10 cellular contexts compared by ENCODE assay signal in genomic region chr3:76107935-76108570, GRCh38.
DNase-seq lines count a peak whose midpoint lies in the region; ATAC-seq and TF ChIP-seq lines count a peak whose summit lies in the region.
"Had no signal": no experiment of that assay in that cellular context is flagged by ENCODE, and none has a peak within 500 bp of the region (broad histone marks: within the 10 kb centered on the region; RNA-seq: fewer than 3 reads in every experiment).

No MANE protein-coding gene starts in this region.

- peaks cover 10% of the 10 kb centered on the region for H3K9me3 Mint-ChIP-seq in activated T-cell treated with anti-CD3 and anti-CD28 coated beads, Interleukin-2, amount 50 U/mL, for 4 hours
- no peaks in the 10 kb centered on the region for H3K9me3 Mint-ChIP-seq in activated CD8-positive, alpha-beta memory T cell treated with anti-CD3 and anti-CD28 coated beads, Interleukin-2, amount 10 ng/mL, durations not matched to agents 7 days and 5 days (ENCODE audit: low read depth)

- H3K4me3 ChIP-seq in foreskin fibroblast (ENCODE audit: low read depth in 1 of 2, low read length in 2 of 2) = no peak overlapping the region
- H3K4me3 ChIP-seq: SJSA1 had no signal

- H3K27ac Mint-ChIP-seq in activated CD8-positive, alpha-beta memory T cell treated with anti-CD3 and anti-CD28 coated beads, Interleukin-2, amount 10 ng/mL, durations not matched to agents 7 days and 5 days = no peak overlapping the region
- H3K27ac Mint-ChIP-seq: naive B cell had no signal

- H3K4me1 Mint-ChIP-seq in activated T-cell treated with anti-CD3 and anti-CD28 coated beads, Interleukin-2, amount 50 U/mL, for 4 hours (ENCODE audit: low read depth) = no peaks in the 10 kb centered on the region
- H3K4me1 Mint-ChIP-seq in activated CD8-positive, alpha-beta memory T cell treated with anti-CD3 and anti-CD28 coated beads, Interleukin-2, amount 10 ng/mL, durations not matched to agents 7 days and 5 days = no peaks in the 10 kb centered on the region
- H3K4me1 Mint-ChIP-seq: naive B cell had no signal

- H3K27me3 Mint-ChIP-seq in activated T-cell treated with anti-CD3 and anti-CD28 coated beads, Interleukin-2, amount 50 U/mL, for 4 hours (ENCODE audit: low read depth) = no peaks in the 10 kb centered on the region
- no peaks in the 10 kb centered on the region for H3K27me3 Mint-ChIP-seq in activated CD8-positive, alpha-beta memory T cell treated with anti-CD3 and anti-CD28 coated beads, Interleukin-2, amount 10 ng/mL, durations not matched to agents 7 days and 5 days
- H3K27me3 Mint-ChIP-seq: naive B cell had no signal

- CTCF ChIA-PET in activated CD8-positive, alpha-beta memory T cell treated with anti-CD3 and anti-CD28 coated beads, Interleukin-2, amount 10 ng/mL, durations not matched to agents 7 days and 5 days (lab: Charles Lee) = no interaction called here

- peak; percentile 85 for TF ChIP-seq CTCF in foreskin fibroblast (IDR thresholded peaks at IDR 0.05; ENCODE audit: low read depth, low read length)

- H3K36me3 Mint-ChIP-seq in activated T-cell treated with anti-CD3 and anti-CD28 coated beads, Interleukin-2, amount 50 U/mL, for 4 hours (ENCODE audit: insufficient read depth) = no peaks in the 10 kb centered on the region
- no peaks in the 10 kb centered on the region for H3K36me3 Mint-ChIP-seq in activated CD8-positive, alpha-beta memory T cell treated with anti-CD3 and anti-CD28 coated beads, Interleukin-2, amount 10 ng/mL, durations not matched to agents 7 days and 5 days
- H3K36me3 Mint-ChIP-seq: naive B cell had no signal

- no peak overlapping the region for H3K4me3 Mint-ChIP-seq in activated T-cell treated with anti-CD3 and anti-CD28 coated beads, Interleukin-2, amount 50 U/mL, for 4 hours
- no peak overlapping the region for H3K4me3 Mint-ChIP-seq in activated CD8-positive, alpha-beta memory T cell treated with anti-CD3 and anti-CD28 coated beads, Interleukin-2, amount 10 ng/mL, durations not matched to agents 7 days and 5 days
- H3K4me3 Mint-ChIP-seq: naive B cell had no signal

- peak; percentile 48 for ATAC-seq in HG02642 (IDR thresholded peaks at IDR 0.05; ENCODE audit: poor library complexity, unreplicated experiment)
- ATAC-seq in activated T-cell treated with anti-CD3 and anti-CD28 coated beads, Interleukin-2, amount 50 U/mL, for 4 hours = no peak
- no peak for ATAC-seq in activated CD8-positive, alpha-beta memory T cell treated with anti-CD3 and anti-CD28 coated beads, Interleukin-2, amount 10 ng/mL, durations not matched to agents 7 days and 5 days
- ATAC-seq in HG02884 (IDR thresholded peaks at IDR 0.05; ENCODE audit: unreplicated experiment) = no peak

- DNase-seq in EH (ENCODE audit: low read depth) (peak; percentile 26), SHP77 treated with DMSO at 0.1 percent for 48 hours (lab: John Stamatoyannopoulos, UW) (peak; percentile 38), foreskin fibroblast (peak in 1 of 2 donors; percentile 74), superior temporal gyrus (ENCODE audit: extremely low spot score) (peak; percentile 69)
- DNase-seq in activated T-cell treated with anti-CD3 and anti-CD28 coated beads, Interleukin-2, amount 50 U/mL, for 4 hours = no peak
- no peak for DNase-seq in activated CD8-positive, alpha-beta memory T cell treated with anti-CD3 and anti-CD28 coated beads, Interleukin-2, amount 10 ng/mL, durations not matched to agents 7 days and 5 days
- DNase-seq: naive B cell had no signal

Comparison
In these comparisons a context has a peak if more than half of its experiments do, and no peak if none do; other contexts are left out.
1. DNase-seq: peak in EH (single experiment), SHP77 treated with DMSO at 0.1 percent for 48 hours (single experiment) and superior temporal gyrus (single experiment); none in activated T-cell treated with anti-CD3 and anti-CD28 coated beads, Interleukin-2, amount 50 U/mL, for 4 hours (single experiment) and activated CD8-positive, alpha-beta memory T cell treated with anti-CD3 and anti-CD28 coated beads, Interleukin-2, amount 10 ng/mL, durations not matched to agents 7 days and 5 days (single experiment).